12 cellular contexts compared by ENCODE assay signal in genomic region chr9:69379250-69379982, GRCh38. TPM values are rescaled to one million over a fixed set of nuclear protein-coding genes. Genes with fewer than 3 reads are reported as not detected.
A peak's percentile ranks its signal among the peaks of the same experiment; 100 is the strongest.
DNase-seq lines count a peak whose midpoint lies in the region; ATAC-seq, FAIRE-seq and TF ChIP-seq lines count a peak whose summit lies in the region.
"Had no signal": no experiment of that assay in that cellular context is flagged by ENCODE, and none has a peak within 500 bp of the region (broad histone marks: within the 10 kb centered on the region; RNA-seq: fewer than 3 reads in every experiment).

No MANE protein-coding gene starts in this region.

- H3K79me1 ChIP-seq in neuronal stem cell (ENCODE audit: low read depth, low read length): no peaks in the 10 kb centered on the region

- no peak for FAIRE-seq in GM12891 (lab: Jason Lieb, UNC)
- FAIRE-seq: colon had no signal

- H3K4me3 ChIP-seq in RWPE2 (ENCODE audit: severe bottlenecking) (no peak overlapping the region), neuronal stem cell (ENCODE audit: low read length in 2 of 2) (no peak overlapping the region)

- no peak for TF ChIP-seq CTCF in RWPE2 (IDR thresholded peaks at IDR 0.05; ENCODE audit: poor library complexity, severe bottlenecking)

- H3K23ac ChIP-seq in neuronal stem cell (ENCODE audit: low read depth, low read length, poor library complexity): no peak overlapping the region

- H2BK120ac ChIP-seq in neuronal stem cell (ENCODE audit: low read depth, low read length): no peak overlapping the region

- H2BK12ac ChIP-seq in neuronal stem cell (ENCODE audit: low read length): no peak overlapping the region

- no peak overlapping the region for H3K4me2 ChIP-seq in neuronal stem cell (ENCODE audit: insufficient read depth, low read length, poor library complexity, severe bottlenecking)

- H2AK5ac ChIP-seq in neuronal stem cell (ENCODE audit: low read depth, low read length): no peak overlapping the region

- peaks cover 15% of the 10 kb centered on the region for H3K4me1 ChIP-seq in RWPE2 (ENCODE audit: insufficient read depth, poor library complexity, severe bottlenecking)
- H3K4me1 ChIP-seq in neuronal stem cell (ENCODE audit: control insufficient read depth in 2 of 2, insufficient read depth in 1 of 2, low read depth in 1 of 2, low read length in 2 of 2): peaks cover 0 to 14% of the 10 kb centered on the region in 2 donors

- H2BK5ac ChIP-seq in neuronal stem cell (ENCODE audit: low read length): no peak overlapping the region

- no peaks in the 10 kb centered on the region for H3K36me3 ChIP-seq in RWPE2 (ENCODE audit: low read depth)
- H3K36me3 ChIP-seq in neuronal stem cell (replicated peaks in 1 of 2; ENCODE audit: control insufficient read depth in 2 of 2, insufficient read depth in 2 of 2, low read length in 2 of 2): no peaks in the 10 kb centered on the region

- TF ChIP-seq POLR2A in GM12891 (IDR thresholded peaks at IDR 0.05; ENCODE audit: low read depth, low read length): no peak

- H3K27ac ChIP-seq in RWPE2 (ENCODE audit: poor library complexity, severe bottlenecking): peak overlapping the region; percentile 30
- H3K27ac ChIP-seq in neuronal stem cell (replicated peaks; ENCODE audit: low read length): no peak overlapping the region

- no peak overlapping the region for H3K4ac ChIP-seq in neuronal stem cell (ENCODE audit: low read length)

- H3K18ac ChIP-seq in neuronal stem cell (ENCODE audit: low read length): peak overlapping the region; percentile 20

- no peak overlapping the region for H2BK15ac ChIP-seq in neuronal stem cell (ENCODE audit: low read length)

- no peak overlapping the region for H3K14ac ChIP-seq in neuronal stem cell (ENCODE audit: low read length)

- no peak overlapping the region for H3K9ac ChIP-seq in neuronal stem cell (ENCODE audit: low read depth, low read length, poor library complexity)

- H4K91ac ChIP-seq in neuronal stem cell (ENCODE audit: low read depth, low read length, poor library complexity): no peak overlapping the region

- no CpG with 5 or more reads among the region's 9 CpGs for WGBS in neuronal stem cell (ENCODE audit: extremely low coverage in 2 of 2, insufficient read length in 2 of 2, insufficient replicate concordance in 1 of 2), 2 donors

- H3K27me3 ChIP-seq in RWPE2 (ENCODE audit: insufficient read depth, poor library complexity, severe bottlenecking) (no peaks in the 10 kb centered on the region), neuronal stem cell (ENCODE audit: control insufficient read depth in 3 of 3, insufficient read depth in 3 of 3, low read depth in 1 of 3, low read length in 3 of 3) (peaks cover 0 to 12% (median 0%) of the 10 kb centered on the region in 3 experiments)

- ATAC-seq in RWPE2 (ENCODE audit: low read depth) (peak; percentile 82), HG02884 (IDR thresholded peaks at IDR 0.05; ENCODE audit: unreplicated experiment) (no peak)

- no peak overlapping the region for H4K8ac ChIP-seq in neuronal stem cell (ENCODE audit: low read depth, low read length)

- peak overlapping the region; percentile 42 for H2AFZ ChIP-seq in neuronal stem cell (ENCODE audit: low read length)

- DNase-seq in Daoy (ENCODE audit: low read depth): peak; percentile 91
- no peak for DNase-seq in RWPE2 (ENCODE audit: low spot score)
- DNase-seq in fibroblast of the conjunctiva (ENCODE audit: low read depth): peak; percentile 2
- no peak for DNase-seq in neuronal stem cell (ENCODE audit: low spot score)
- no peak for DNase-seq in NCI-H2107 treated with DMSO at 0.1 percent for 48 hours (lab: John Stamatoyannopoulos, UW; ENCODE audit: unreplicated experiment)
- no peak for DNase-seq in GM12891 (ENCODE audit: insufficient read length, low spot score)
- no peak for DNase-seq in activated T-cell treated with anti-CD3 and anti-CD28 coated beads, Interleukin-2, amount 50 U/mL, for 1 hour
- DNase-seq: NCI-H446 treated with DMSO at 0.1 percent for 48 hours, substantia nigra had no signal

- H3K9me3 ChIP-seq in RWPE2 (ENCODE audit: severe bottlenecking) (no peaks in the 10 kb centered on the region), neuronal stem cell (replicated peaks in 1 of 2; ENCODE audit: control insufficient read depth in 2 of 2, insufficient read depth in 1 of 2, low read depth in 1 of 2, low read length in 2 of 2) (no peaks in the 10 kb centered on the region)

TF ChIP-seq in GM12891, 5 proteins besides CTCF, POLR2A, EP300 and RAD21:
- TF ChIP-seq POU2F2 (IDR thresholded peaks at IDR 0.05; ENCODE audit: low read depth, low read length) (no peak), POLR2AphosphoS5 (IDR thresholded peaks at IDR 0.05; ENCODE audit: low read depth, low read length) (no peak), PAX5 (IDR thresholded peaks at IDR 0.05; ENCODE audit: insufficient read depth, low read length, severe bottlenecking) (no peak), TAF1 (IDR thresholded peaks at IDR 0.05; ENCODE audit: low read depth, low read length) (no peak), SPI1 (IDR thresholded peaks at IDR 0.05; ENCODE audit: low read depth, low read length) (no peak)

RNA-seq across cellular contexts. Expression of gene ENTREP1, which starts 54.4 kb away (rescaled TPM):
- 0.74 TPM in 1 of 2 replicates, not detected in the other for total RNA-seq in Daoy (2014; rRNA removed; shearing (Covaris generic))
- polyA plus RNA-seq in neuronal stem cell (2013, experiment 1 of 2): 1.8 TPM
- 1.5 TPM for polyA plus RNA-seq in neuronal stem cell (2013, experiment 2 of 2)
- polyA plus RNA-seq in GM12891 (2012; ENCODE audit: low read depth, missing spikeins): not detected
- polyA plus RNA-seq: CD14-positive monocyte had no signal

Comparison
In these comparisons a context has a peak if more than half of its experiments do, and no peak if none do; other contexts are left out.
1. DNase-seq: peak in Daoy (single experiment) and fibroblast of the conjunctiva (single experiment); none in RWPE2 (single experiment), neuronal stem cell (single experiment), NCI-H2107 treated with DMSO at 0.1 percent for 48 hours (single experiment), GM12891 (single experiment) and activated T-cell treated with anti-CD3 and anti-CD28 coated beads, Interleukin-2, amount 50 U/mL, for 1 hour (single experiment).